Comparison of ENCODE assay signal across 21 cellular contexts in the genomic region with DNA sequence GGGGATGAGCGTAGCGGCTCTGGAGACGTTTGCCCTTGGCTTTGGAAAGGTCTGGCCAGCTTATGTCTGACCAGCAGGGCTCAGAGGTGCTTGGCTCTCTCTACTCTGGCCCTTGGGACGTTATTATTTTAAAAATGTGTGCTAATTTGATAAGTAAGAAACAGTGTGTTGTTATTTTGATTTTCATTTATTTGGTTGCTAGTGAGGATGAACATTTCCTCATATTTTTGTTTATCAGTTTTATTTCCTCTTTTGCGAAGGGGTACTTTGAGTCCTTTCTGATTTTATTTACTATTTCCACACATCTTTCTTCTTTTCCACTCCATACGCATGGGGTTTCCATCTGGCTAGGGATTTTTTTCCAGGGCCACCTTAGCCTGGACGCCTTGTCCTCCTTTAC.
"Had no signal": no experiment of that assay in that cellular context is flagged by ENCODE, and none has a peak within 500 bp of the region (broad histone marks: within the 10 kb centered on the region; RNA-seq: fewer than 3 reads in every experiment).

No MANE protein-coding gene starts in this region.

- H3K27ac Mint-ChIP-seq: activated CD8-positive, alpha-beta T cell treated with anti-CD3 and anti-CD28 coated beads for 36 hours; activated naive CD8-positive, alpha-beta T cell treated with anti-CD3 and anti-CD28 coated beads for 36 hours; effector memory CD8-positive, alpha-beta T cell; natural killer cell; WTC11 had no signal

- ATAC-seq: activated CD8-positive, alpha-beta T cell treated with anti-CD3 and anti-CD28 coated beads for 36 hours; effector memory CD8-positive, alpha-beta T cell; natural killer cell; WTC11 had no signal

- H3K4me1 ChIP-seq: esophagus squamous epithelium, transverse colon, uterus had no signal

- H3K27ac ChIP-seq: cardiac muscle cell, esophagus squamous epithelium, transverse colon, uterus had no signal

- H3K4me3 Mint-ChIP-seq: activated CD8-positive, alpha-beta T cell treated with anti-CD3 and anti-CD28 coated beads for 36 hours; activated naive CD8-positive, alpha-beta T cell treated with anti-CD3 and anti-CD28 coated beads for 36 hours; activated T-helper 17 cell treated with anti-CD3 and anti-CD28 coated beads, Interleukin-2, amount 50 U/mL, for 72 hours; effector memory CD8-positive, alpha-beta T cell; immature natural killer cell; natural killer cell; WTC11 had no signal

- H3K27me3 ChIP-seq: cardiac muscle cell, uterus had no signal

- H3K9me3 Mint-ChIP-seq: activated CD8-positive, alpha-beta T cell treated with anti-CD3 and anti-CD28 coated beads for 36 hours; activated naive CD8-positive, alpha-beta T cell treated with anti-CD3 and anti-CD28 coated beads for 36 hours; activated T-helper 17 cell treated with anti-CD3 and anti-CD28 coated beads, Interleukin-2, amount 50 U/mL, for 72 hours; effector memory CD8-positive, alpha-beta T cell; immature natural killer cell; natural killer cell; WTC11 had no signal

- H3K36me3 Mint-ChIP-seq: activated naive CD8-positive, alpha-beta T cell treated with anti-CD3 and anti-CD28 coated beads for 36 hours; immature natural killer cell; natural killer cell; WTC11 had no signal

- H3K4me1 Mint-ChIP-seq: immature natural killer cell, natural killer cell, WTC11 had no signal

- H3K36me3 ChIP-seq: cardiac muscle cell, esophagus squamous epithelium, transverse colon, uterus had no signal

- DNase-seq: activated CD4-positive, alpha-beta T cell treated with anti-CD3 and anti-CD28 coated beads for 4 hours; activated CD8-positive, alpha-beta T cell treated with anti-CD3 and anti-CD28 coated beads for 36 hours; activated naive CD4-positive, alpha-beta T cell; activated naive CD8-positive, alpha-beta T cell treated with anti-CD3 and anti-CD28 coated beads for 36 hours; activated T-cell treated with anti-CD3 and anti-CD28 coated beads, Interleukin-2, amount 50 U/mL, for 1 hour; amniotic stem cell; dermis blood vessel endothelial cell; effector memory CD8-positive, alpha-beta T cell; esophagus squamous epithelium; immature natural killer cell; mesendoderm; natural killer cell; occipital lobe; posterior cingulate gyrus; retina; stimulated activated naive CD4-positive, alpha-beta T cell treated with Interleukin-2 at 50 U/mL for 16 hours; transverse colon; uterus had no signal

- H3K4me3 ChIP-seq: cardiac muscle cell, esophagus squamous epithelium, transverse colon, uterus had no signal

- H3K27me3 Mint-ChIP-seq: activated CD8-positive, alpha-beta T cell treated with anti-CD3 and anti-CD28 coated beads for 36 hours; activated naive CD8-positive, alpha-beta T cell treated with anti-CD3 and anti-CD28 coated beads for 36 hours; activated T-helper 17 cell treated with anti-CD3 and anti-CD28 coated beads, Interleukin-2, amount 50 U/mL, for 72 hours; effector memory CD8-positive, alpha-beta T cell had no signal
